In the genomic region with DNA sequence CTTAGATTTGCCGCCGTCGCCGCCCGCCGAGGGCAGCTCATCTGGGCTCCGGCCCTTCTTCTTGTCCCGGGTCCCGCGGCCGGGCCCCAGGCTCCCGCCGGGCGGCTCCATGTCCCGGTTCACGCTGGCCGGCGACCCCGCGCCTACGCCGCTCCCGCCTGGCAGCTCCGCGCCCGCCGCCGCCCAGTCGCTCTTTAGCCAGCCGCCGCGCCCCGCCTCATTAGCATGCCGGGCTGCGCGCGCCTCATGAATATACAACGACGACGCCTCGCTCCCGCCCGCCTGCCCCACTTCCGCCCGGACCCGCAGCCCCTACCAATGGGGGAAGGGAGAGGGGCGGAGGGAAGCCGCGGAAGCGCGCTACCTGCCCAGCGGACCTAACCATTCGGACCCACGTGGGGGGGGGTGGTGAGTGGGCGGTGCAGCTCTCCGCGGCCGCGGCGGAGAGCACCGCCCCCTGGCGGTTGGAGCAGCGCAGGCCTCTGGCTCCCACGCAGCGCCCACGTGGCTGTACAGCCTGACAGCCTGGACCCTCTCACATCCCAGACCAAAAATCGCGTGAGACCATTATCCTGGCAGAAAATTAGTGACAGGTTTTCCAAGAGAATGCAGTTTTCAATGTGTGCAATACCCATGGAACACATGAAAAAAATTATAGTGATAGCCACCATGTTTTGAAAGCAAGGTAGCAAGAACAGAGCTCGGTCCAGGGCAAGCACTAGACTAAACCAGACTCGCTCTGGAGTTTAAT, we compare ENCODE assay signal across 8 cellular contexts. TPM values are rescaled to one million over a fixed set of nuclear protein-coding genes. Genes with fewer than 3 reads are reported as not detected.
DNase-seq lines count a peak whose midpoint lies in the region; ATAC-seq, FAIRE-seq and TF ChIP-seq lines count a peak whose summit lies in the region.

Gene DIAPH1, minus strand, starts transcription at position 197 of the 751 bp plus-strand sequence. Its CDS starts 86 bp downstream, at position 111.

- H3K9ac ChIP-seq in OCI-LY1 (ENCODE audit: low read length) (peak within 1 kb of the TSS; percentile 83), endothelial cell of umbilical vein (replicated peaks; ENCODE audit: extremely low read depth, insufficient read depth, low read length) (peak within 1 kb of the TSS; percentile 67)

- dilution Hi-C loops in endothelial cell of umbilical vein (cut with MboI; ENCODE audit: extremely low pct_ligation_motif_present, low sequenced_read_pairs) = no loop called here

- TF ChIP-seq POLR2A in endothelial cell of umbilical vein (IDR thresholded peaks at IDR 0.05; ENCODE audit: low read depth, low read length) = peak; percentile 77

- H3K79me2 ChIP-seq in OCI-LY1 (ENCODE audit: insufficient read depth, low read length) = peaks cover 5% of the 10 kb centered on the region; the same call in 1 of the 2 replicates
- H3K79me2 ChIP-seq in endothelial cell of umbilical vein (ENCODE audit: control insufficient read depth, insufficient read depth, low read length) = peaks cover 27% of the 10 kb centered on the region

- FAIRE-seq in endothelial cell of umbilical vein (lab: Jason Lieb, UNC) = peak; percentile 74

- intact Hi-C loops in endothelial cell of umbilical vein (cut with micrococcal nuclease) = loop anchor here (1.0 kb wide), 4 partner anchors 14 to 202 kb away; partner anchors contain the start of genes HDAC3, PCDHGB7 and RELL2

- H3K9me3 ChIP-seq in OCI-LY1 (ENCODE audit: low read length) (no peaks in the 10 kb centered on the region), endothelial cell of umbilical vein (replicated peaks; ENCODE audit: control insufficient read depth, insufficient read depth, low read length) (no peaks in the 10 kb centered on the region), mononuclear cell (ENCODE audit: low read depth, low read length) (no peaks in the 10 kb centered on the region)

- H3K4me2 ChIP-seq in OCI-LY1 (ENCODE audit: low read length) (peak within 1 kb of the TSS; percentile 83), endothelial cell of umbilical vein (ENCODE audit: insufficient read depth, low read length) (peak within 1 kb of the TSS; percentile 90)

- ATAC-seq in GM21515 (IDR thresholded peaks at IDR 0.05; ENCODE audit: unreplicated experiment) = peak; percentile 81

- no peaks in the 10 kb centered on the region for H3K9me1 ChIP-seq in endothelial cell of umbilical vein (replicated peaks; ENCODE audit: control insufficient read depth, extremely low read depth, insufficient read depth, low read length)

- H2AFZ ChIP-seq in OCI-LY1 (ENCODE audit: low read length) = no peak within 1 kb of the TSS; the same call in 1 of the 2 replicates
- H2AFZ ChIP-seq in endothelial cell of umbilical vein (ENCODE audit: low read depth, low read length) = peak within 1 kb of the TSS; percentile 45

- H4K20me1 ChIP-seq in OCI-LY1 (ENCODE audit: insufficient read depth, low read length) (no peaks in the 10 kb centered on the region), endothelial cell of umbilical vein (replicated peaks; ENCODE audit: control insufficient read depth, extremely low read depth, insufficient read depth, low read length) (peaks cover 3% of the 10 kb centered on the region)

- no peaks in the 10 kb centered on the region for H3K9me2 ChIP-seq in OCI-LY1 (ENCODE audit: low read depth, low read length)

- TF ChIP-seq CTCF in OCI-LY1 (IDR thresholded peaks at IDR 0.05; ENCODE audit: low read length) = peak; percentile 97
- peak; percentile 98 to 99 for TF ChIP-seq CTCF in endothelial cell of umbilical vein (IDR thresholded peaks at IDR 0.05; ENCODE audit: extremely low read depth in 1 of 2, insufficient read depth in 1 of 2, low read depth in 1 of 2, low read length in 2 of 2)

- peak; percentile 89 for DNase-seq in DMS114 treated with DMSO at 0.1 percent for 48 hours (lab: John Stamatoyannopoulos, UW; ENCODE audit: unreplicated experiment)
- DNase-seq in HuH-7 (ENCODE audit: low spot score) = peak; percentile 85
- DNase-seq in activated CD8-positive, alpha-beta memory T cell treated with anti-CD3 and anti-CD28 coated beads, Interleukin-2, amount 50 U/mL, for 4 hours = peak; percentile 99
- DNase-seq in endothelial cell of umbilical vein (ENCODE audit: low read depth, low spot score) = peak; percentile 95
- DNase-seq in stimulated activated CD8-positive, alpha-beta memory T cell treated with anti-CD3 and anti-CD28 coated beads, Interleukin-4, amount 100 ng/mL, for 1 hour (ENCODE audit: low read depth in 2 of 2, low spot score in 1 of 2) = peak; percentile 96 to 97

- BruUV-seq in endothelial cell of umbilical vein (replicated peaks; lab: Mats Ljungman, UMichigan) = no TSS peak

- H3K4me3 ChIP-seq in OCI-LY1 (ENCODE audit: low read depth, low read length, poor library complexity, severe bottlenecking) (peak within 1 kb of the TSS; percentile 75), endothelial cell of umbilical vein (replicated peaks in 1 of 3; ENCODE audit: insufficient read depth in 1 of 3, low read depth in 1 of 3, low read length in 3 of 3) (peak within 1 kb of the TSS; percentile 77 to 84 (median 80)), mononuclear cell (ENCODE audit: low read length) (peak within 1 kb of the TSS; percentile 93)

- POLR2A ChIA-PET in endothelial cell of umbilical vein (lab: Charles Lee) = interaction anchor here (0.6 to 2.7 kb wide), 6 partner anchors 15 to 1244 kb away, joined by 3 to 18 read pairs (median 6); partner anchors contain the start of genes HDAC3 and RELL2

- CTCF ChIA-PET in endothelial cell of umbilical vein (lab: Charles Lee) = interaction anchor here (0.5 to 8.5 kb wide), 25 partner anchors 10 to 966 kb away, joined by 3 to 1019 read pairs (median 4); partner anchors contain the start of genes ARAP3, FCHSD1, HDAC3 and PCDHGA11

- peaks cover 45% of the 10 kb centered on the region for H3K36me3 ChIP-seq in OCI-LY1 (ENCODE audit: insufficient read depth, low read length)
- peaks cover 3 to 14% of the 10 kb centered on the region in 2 experiments for H3K36me3 ChIP-seq in endothelial cell of umbilical vein (ENCODE audit: control insufficient read depth in 2 of 2, extremely low read depth in 1 of 2, insufficient read depth in 2 of 2, low read length in 2 of 2)

- peaks cover 31% of the 10 kb centered on the region for H3K4me1 ChIP-seq in OCI-LY1 (ENCODE audit: insufficient read depth, low read length, severe bottlenecking)
- peaks cover 18% of the 10 kb centered on the region for H3K4me1 ChIP-seq in endothelial cell of umbilical vein (ENCODE audit: control insufficient read depth, extremely low read depth, insufficient read depth, low read length)
- peaks cover 64% of the 10 kb centered on the region for H3K4me1 ChIP-seq in mononuclear cell (ENCODE audit: insufficient read depth, low read length)

- H3K27ac ChIP-seq in OCI-LY1 (ENCODE audit: low read depth, low read length, poor library complexity, severe bottlenecking) (no peak within 1 kb of the TSS), endothelial cell of umbilical vein (ENCODE audit: insufficient read depth, low read depth, low read length) (peak within 1 kb of the TSS; percentile 22)

- H3K27me3 ChIP-seq in OCI-LY1 (ENCODE audit: insufficient read depth, low read length) (no peaks in the 10 kb centered on the region), endothelial cell of umbilical vein (ENCODE audit: control insufficient read depth in 2 of 2, insufficient read depth in 2 of 2, low read length in 2 of 2) (no peaks in the 10 kb centered on the region), mononuclear cell (ENCODE audit: insufficient read depth, low read length) (no peaks in the 10 kb centered on the region)

- H3F3A ChIP-seq in OCI-LY1 (ENCODE audit: insufficient read depth, low read length) = no peaks in the 10 kb centered on the region

TF ChIP-seq in endothelial cell of umbilical vein, 7 proteins besides CTCF, POLR2A, EP300 and RAD21:
- TF ChIP-seq MYC (IDR thresholded peaks at IDR 0.05; ENCODE audit: low read depth, low read length) (peak; percentile 68), POLR2AphosphoS5 (IDR thresholded peaks at IDR 0.05; ENCODE audit: insufficient read depth, low read depth, low read length) (peak; percentile 91), EZH2 (IDR thresholded peaks at IDR 0.05; ENCODE audit: borderline replicate concordance, low read depth, low read length, severe bottlenecking) (no peak), GATA2 (IDR thresholded peaks at IDR 0.05; ENCODE audit: insufficient read depth, insufficient read length, low read depth, low read length) (no peak), JUN (IDR thresholded peaks at IDR 0.05; ENCODE audit: borderline replicate concordance, insufficient read depth, insufficient read length, low read depth) (no peak), MAX (IDR thresholded peaks at IDR 0.05; ENCODE audit: insufficient read depth, insufficient read length) (peak; percentile 90), FOS (IDR thresholded peaks at IDR 0.05; ENCODE audit: borderline replicate concordance, insufficient read depth, low read length) (peak; percentile 17)
TF ChIP-seq in endothelial cell of umbilical vein: peak in this region for 4.

RNA-seq across cellular contexts. Expression of gene DIAPH1, which starts in this region (rescaled TPM):
- total RNA-seq in endothelial cell of umbilical vein (103 and 105 TPM in 2 replicates), mononuclear cell (81.9 TPM)
- polyA plus RNA-seq in endothelial cell of umbilical vein = 59.2 and 68.6 TPM in 2 replicates
- 51.6 and 54.4 TPM in 2 replicates for polyA plus RNA-seq in endothelial cell of umbilical vein (2011; cell fraction: cytosol; rRNA removed)
- polyA plus RNA-seq in endothelial cell of umbilical vein (2011; cell fraction: nucleus; rRNA removed) = 167 and 183 TPM in 2 replicates
- polyA plus RNA-seq in endothelial cell of umbilical vein (2012) = 65.8 and 74.9 TPM in 2 replicates
- polyA minus RNA-seq in endothelial cell of umbilical vein = 135 and 141 TPM in 2 replicates
- 79.2 TPM for polyA minus RNA-seq in endothelial cell of umbilical vein (2011; cell fraction: cytosol; rRNA and poly(A)+ RNA removed)
- polyA minus RNA-seq in endothelial cell of umbilical vein (2011; cell fraction: nucleus; rRNA and poly(A)+ RNA removed) = 114 and 132 TPM in 2 replicates
